11 cellular contexts compared by ENCODE assay signal in the genomic region with DNA sequence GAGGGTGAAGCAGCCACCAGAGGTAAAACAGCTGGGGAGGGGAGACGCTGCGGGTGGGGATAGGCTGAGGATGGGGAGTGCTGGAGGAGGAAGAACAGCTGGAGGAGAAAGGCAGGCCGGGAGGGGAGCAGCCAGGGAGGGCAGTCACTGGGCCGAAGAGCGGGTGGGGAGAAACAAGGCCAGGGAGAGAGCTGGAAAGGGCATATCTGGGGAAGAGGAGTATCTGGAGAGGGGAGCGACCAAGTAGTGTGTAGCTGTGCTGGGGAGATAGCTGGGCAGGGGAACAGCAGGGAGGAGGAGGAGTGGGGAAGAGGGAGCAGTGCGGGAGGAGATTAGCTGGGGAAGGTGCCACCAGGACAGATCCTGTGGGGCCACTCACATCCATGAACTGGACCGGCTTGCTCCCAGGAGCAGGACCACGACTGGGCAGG. TPM values are rescaled to one million over a fixed set of nuclear protein-coding genes. Genes with fewer than 3 reads are reported as not detected.
DNase-seq lines count a peak whose midpoint lies in the region; ATAC-seq, FAIRE-seq and TF ChIP-seq lines count a peak whose summit lies in the region.
"Had no signal": no experiment of that assay in that cellular context is flagged by ENCODE, and none has a peak within 500 bp of the region (broad histone marks: within the 10 kb centered on the region; RNA-seq: fewer than 3 reads in every experiment).

No MANE protein-coding gene starts in this region.

- H3K27me3 ChIP-seq in CD4-positive, alpha-beta T cell (ENCODE audit: control insufficient read depth, insufficient read depth, low read length) = no peaks in the 10 kb centered on the region
- H3K27me3 ChIP-seq in IMR-90 (ENCODE audit: control insufficient read depth, insufficient read depth, low read length) (peaks cover 4% of the 10 kb centered on the region; the same call in 1 of the 2 replicates), K562 (ENCODE audit: control insufficient read depth in 2 of 2, insufficient read depth in 2 of 2, low read length in 2 of 2) (no peaks in the 10 kb centered on the region)

- H3K27ac Mint-ChIP-seq in CD4-positive, alpha-beta T cell = no peak overlapping the region
- peak overlapping the region; percentile 42 for H3K27ac Mint-ChIP-seq in memory B cell

- H3K36me3 ChIP-seq in IMR-90 (ENCODE audit: control insufficient read depth, insufficient read depth, low read length) = no peaks in the 10 kb centered on the region
- peaks cover 40% of the 10 kb centered on the region for H3K36me3 ChIP-seq in K562 (ENCODE audit: control insufficient read depth, insufficient read depth, low read length)

- H3K18ac ChIP-seq in IMR-90 (ENCODE audit: low read depth, low read length) = peak overlapping the region; percentile 70; the same call in 1 of the 2 replicates

- no peaks in the 10 kb centered on the region for H3K9me3 ChIP-seq in CD4-positive, alpha-beta T cell (ENCODE audit: control insufficient read depth, low read length)
- no peaks in the 10 kb centered on the region for H3K9me3 ChIP-seq in IMR-90 (ENCODE audit: control insufficient read depth, insufficient read depth, low read length)
- no peaks in the 10 kb centered on the region for H3K9me3 ChIP-seq in K562 (replicated peaks; ENCODE audit: control insufficient read depth, insufficient read depth, low read depth, low read length)

- 0 out of 2 replicates have a peak overlapping the region, but pooled peaks have one; percentile 5 for H2AK5ac ChIP-seq in IMR-90 (ENCODE audit: low read depth, low read length)

- no peak overlapping the region for H2BK5ac ChIP-seq in IMR-90 (ENCODE audit: low read depth, low read length, poor library complexity, severe bottlenecking)

- H2BK120ac ChIP-seq in IMR-90 (ENCODE audit: low read depth, low read length) = peak overlapping the region; percentile 19; the same call in 1 of the 2 replicates

- peak overlapping the region; percentile 35 for H3K4ac ChIP-seq in IMR-90 (ENCODE audit: low read depth, low read length)

- peak overlapping the region; percentile 73 for H3K4me2 ChIP-seq in IMR-90 (ENCODE audit: low read depth, low read length)
- H3K4me2 ChIP-seq in K562 (ENCODE audit: insufficient read depth, low read length) = peak overlapping the region; percentile 94

- H3K36me3 Mint-ChIP-seq in CD4-positive, alpha-beta T cell (ENCODE audit: low read depth) = peaks cover 21% of the 10 kb centered on the region
- H3K36me3 Mint-ChIP-seq in memory B cell = peaks cover 12% of the 10 kb centered on the region

- BruUV-seq in IMR-90 (replicated peaks; lab: Mats Ljungman, UMichigan) = no TSS peak
- BruUV-seq in K562 (replicated peaks; lab: Mats Ljungman, UMichigan) = no TSS peak

- H2BK15ac ChIP-seq in IMR-90 (ENCODE audit: low read depth, low read length) = no peak overlapping the region; the same call in 2 of the 3 replicates

- H3K4me3 ChIP-seq in IMR-90 (ENCODE audit: insufficient read depth, low read depth, low read length) (peak overlapping the region; percentile 30; the same call in 1 of the 2 replicates), K562 (peak overlapping the region; percentile 78)

- TF ChIP-seq CTCF in CD4-positive, alpha-beta T cell (IDR thresholded peaks at IDR 0.05) = no peak
- TF ChIP-seq CTCF in IMR-90 (conservative IDR thresholded peaks at IDR 0.05; ENCODE audit: low read depth, low read length) (no peak), K562 (IDR thresholded peaks at IDR 0.05 in 2 of 3, conservative IDR thresholded peaks at IDR 0.05 in 1 of 3; ENCODE audit: insufficient read depth in 2 of 3, low read depth in 1 of 3, low read length in 3 of 3) (no peak)

- no peak for ATAC-seq in CD4-positive, alpha-beta T cell (ENCODE audit: poor library complexity)
- ATAC-seq in IMR-90 (ENCODE audit: low read depth) (no peak; the same call in 1 of the 2 replicates), K562 (peak; percentile 54), memory B cell (ENCODE audit: low read depth) (no peak)

- H2AK9ac ChIP-seq in IMR-90 (replicated peaks; ENCODE audit: low read depth, low read length, poor library complexity) = peak overlapping the region; percentile 7

- intact Hi-C loops in CD4-positive, alpha-beta T cell (cut with DNase I, micrococcal nuclease) = loop anchor here in 1 of 2 experiments (5.0 kb wide), 1 partner anchor 385 kb away; no protein-coding TSS in a partner anchor
- intact Hi-C loops in IMR-90 (cut with micrococcal nuclease) = no loop called here
- intact Hi-C loops in K562 (cut with micrococcal nuclease) = loop anchor here (5.0 kb wide), 1 partner anchor 210 kb away; the partner anchor contains the start of gene SSX1

- H2BK20ac ChIP-seq in IMR-90 (ENCODE audit: low read depth, low read length) = no peak overlapping the region

- H3K27ac ChIP-seq in CD4-positive, alpha-beta T cell (ENCODE audit: low read depth, low read length) = no peak overlapping the region
- H3K27ac ChIP-seq in IMR-90 (ENCODE audit: insufficient read depth, low read length) (peak overlapping the region; percentile 77), K562 (ENCODE audit: extremely low read depth, low read depth, low read length) (peak overlapping the region; percentile 91)
- H3K27ac ChIP-seq: parathyroid adenoma had no signal

- H3K4me1 ChIP-seq in IMR-90 (ENCODE audit: control insufficient read depth, insufficient read depth, low read length) (peaks cover 12% of the 10 kb centered on the region; the same call in 1 of the 2 replicates), K562 (replicated peaks in 1 of 2; ENCODE audit: control insufficient read depth in 2 of 2, insufficient read depth in 2 of 2, low read length in 2 of 2) (peaks cover 28 to 47% of the 10 kb centered on the region in 2 experiments; a peak in 4 of 5 replicates)
- H3K4me1 ChIP-seq: parathyroid adenoma had no signal

- peak overlapping the region; percentile 51 to 64; a peak in 2 of 4 replicates for H4K8ac ChIP-seq in IMR-90 (ENCODE audit: low read depth in 2 of 2, low read length in 2 of 2)

- peak overlapping the region; percentile 45 for H3K14ac ChIP-seq in IMR-90 (replicated peaks; ENCODE audit: low read depth, low read length)

- H4K91ac ChIP-seq in IMR-90 (ENCODE audit: insufficient read depth, low read depth, low read length) = peak overlapping the region; percentile 44; the same call in 1 of the 2 replicates

- CTCF ChIA-PET in CD4-positive, alpha-beta T cell (lab: Charles Lee) = no interaction called here
- CTCF ChIA-PET in IMR-90 (lab: Yijun Ruan, JAX) (no interaction called here), K562 (lab: Yijun Ruan, JAX; ENCODE audit: low intra/inter-chr PET ratio) (no interaction called here)

- H2AFZ ChIP-seq in IMR-90 (replicated peaks; ENCODE audit: low read length, poor library complexity) (peak overlapping the region; percentile 72), K562 (ENCODE audit: low read depth, low read length) (peak overlapping the region; percentile 72)
- H2AFZ ChIP-seq: parathyroid adenoma had no signal

- peak overlapping the region; percentile 27 for H3K9ac ChIP-seq in IMR-90 (ENCODE audit: low read depth, low read length)
- peak overlapping the region; percentile 94 to 96 for H3K9ac ChIP-seq in K562 (ENCODE audit: insufficient read depth in 1 of 2, low read depth in 2 of 2, low read length in 2 of 2)
- H3K9ac ChIP-seq: parathyroid adenoma had no signal

- POLR2A ChIA-PET in CD4-positive, alpha-beta T cell (lab: Charles Lee) = interaction anchor here (2.5 to 3.0 kb wide), 2 partner anchors 72 to 107 kb away, joined by 11 read pairs; partner anchors contain the start of genes RBM3 and TBC1D25
- POLR2A ChIA-PET in IMR-90 (lab: Charles Lee; ENCODE audit: unreplicated experiment) = no interaction called here
- POLR2A ChIA-PET in K562 (lab: Yijun Ruan, JAX) = interaction anchor here (0.5 to 1.9 kb wide), 8 partner anchors 9 to 609 kb away, joined by 3 to 8 read pairs (median 3); partner anchors contain the start of gene RBM3

- peaks cover 61% of the 10 kb centered on the region for H3K79me2 ChIP-seq in K562 (ENCODE audit: control insufficient read depth, insufficient read depth, low read length)
- H3K79me2 ChIP-seq: parathyroid adenoma had no signal

- peak overlapping the region; percentile 87 for H4K5ac ChIP-seq in IMR-90 (ENCODE audit: low read depth, low read length)

- no peak overlapping the region for H3K23ac ChIP-seq in IMR-90 (ENCODE audit: low read depth, low read length)

- peak; percentile 79 for FAIRE-seq in K562 (lab: Jason Lieb, UNC)

- TF ChIP-seq RAD21 in IMR-90 (IDR thresholded peaks at IDR 0.05; ENCODE audit: low read length) = no peak
- no peak for TF ChIP-seq RAD21 in K562 (CRISPR knock-in tag; conservative IDR thresholded peaks at IDR 0.05 in 1 of 2, IDR thresholded peaks at IDR 0.05 in 1 of 2)

- no peak for TF ChIP-seq EP300 in K562 (IDR thresholded peaks at IDR 0.05; ENCODE audit: low read length)

- dilution Hi-C loops in IMR-90 (cut with HindIII; ENCODE audit: low sequenced_read_pairs, unreplicated experiment) = no loop called here

- H3K4me1 Mint-ChIP-seq in CD4-positive, alpha-beta T cell (ENCODE audit: low read depth) = peaks cover 40% of the 10 kb centered on the region
- peaks cover 22% of the 10 kb centered on the region for H3K4me1 Mint-ChIP-seq in memory B cell

- H3K9me1 ChIP-seq in IMR-90 (ENCODE audit: insufficient read depth, low read length) = peaks cover 5% of the 10 kb centered on the region; the same call in 1 of the 2 replicates
- H3K9me1 ChIP-seq in K562 (ENCODE audit: control insufficient read depth, insufficient read depth, low read length) = no peaks in the 10 kb centered on the region

- in situ Hi-C loops in IMR-90 (cut with MboI; ENCODE audit: low sequenced_read_pairs) (no loop called here), K562 (cut with MboI) (no loop called here)

- DNase-seq in CD4-positive, alpha-beta T cell = no peak
- DNase-seq in IMR-90 (no peak), K562 (ENCODE audit: extremely low read depth in 1 of 4, low spot score in 3 of 4) (peak; percentile 60 to 76 (median 64)), memory B cell (ENCODE audit: low spot score in 2 of 2) (no peak), DMS79 (lab: John Stamatoyannopoulos, UW) (no peak), cerebellar nuclear complex (lab: John Stamatoyannopoulos, UW) (no peak), nucleus accumbens (lab: John Stamatoyannopoulos, UW) (no peak), AML-193 (lab: John Stamatoyannopoulos, UW) (no peak)

- no peaks in the 10 kb centered on the region for H3K9me3 Mint-ChIP-seq in CD4-positive, alpha-beta T cell
- no peaks in the 10 kb centered on the region for H3K9me3 Mint-ChIP-seq in memory B cell

- TF ChIP-seq POLR2A in IMR-90 (IDR thresholded peaks at IDR 0.05; ENCODE audit: low read depth, low read length) = no peak
- TF ChIP-seq POLR2A in K562 (conservative IDR thresholded peaks at IDR 0.05) = peak; percentile 29; the same call in 1 of the 2 replicates

- peak overlapping the region; percentile 94 for H3K4me3 Mint-ChIP-seq in CD4-positive, alpha-beta T cell
- peak overlapping the region; percentile 87 for H3K4me3 Mint-ChIP-seq in memory B cell

- H3K79me1 ChIP-seq in IMR-90 (ENCODE audit: low read depth in 1 of 2, low read length in 2 of 2) = no peaks in the 10 kb centered on the region

- H3K27me3 Mint-ChIP-seq in CD4-positive, alpha-beta T cell = no peaks in the 10 kb centered on the region
- no peaks in the 10 kb centered on the region for H3K27me3 Mint-ChIP-seq in memory B cell

- WGBS in IMR-90 (ENCODE audit: extremely low coverage in 2 of 2, insufficient read length in 1 of 2), 2 experiments = 33% methylated on average over 3 of the region's 9 CpGs; no CpG with 5 or more reads in 1 of the 2 experiments
- WGBS in K562 (ENCODE audit: insufficient coverage, low coverage, missing lambda C conversion rate) = 0% methylated on average over 1 of the region's 9 CpGs

- H3K56ac ChIP-seq in IMR-90 (ENCODE audit: extremely low read depth, insufficient read depth, low read length) = no peak overlapping the region

- H4K20me1 ChIP-seq in IMR-90 (ENCODE audit: insufficient read depth, low read length) (no peaks in the 10 kb centered on the region), K562 (replicated peaks; ENCODE audit: control insufficient read depth, insufficient read depth, low read length) (no peaks in the 10 kb centered on the region)

RNA-seq across cellular contexts. Expression of gene SLC38A5, which starts 2.7 kb away (rescaled TPM):
- 1 to 10 TPM; 7.0 to 8.3 TPM for total RNA-seq in CD4-positive, alpha-beta T cell
- total RNA-seq in IMR-90 (2012; rRNA removed) (12.2 and 12.8 TPM in 2 replicates), K562 (2014; rRNA removed) (142 and 201 TPM in 2 replicates), K562 (2014; rRNA removed; fragmentation: Illumina TruSeq; extraction: Trizol) (72.6 and 88.6 TPM in 2 replicates), K562 (2015; rRNA removed; fragmentation: Illumina TruSeq; extraction: Trizol) (128 and 129 TPM in 2 replicates), K562 (2021) (213 and 228 TPM in 2 replicates)
- polyA plus RNA-seq in IMR-90 (2012; rRNA removed) (20.0 and 20.4 TPM in 2 replicates), K562 (2011; rRNA removed) (163 and 193 TPM in 2 replicates), K562 (2014; fragmentation: Illumina TruSeq; extraction: Trizol) (204 and 238 TPM in 2 replicates), K562 (2014; fragmentation: Nextera tagmentation; extraction: Ambion mirVana) (10 to 100 TPM in 1 of 2 experiments, 1 to 10 TPM in 1; 9.3 to 31.2 TPM), K562 (2014; rRNA removed) (199 and 251 TPM in 2 replicates)
- 12.7 and 26.2 TPM in 2 replicates for polyA plus RNA-seq in IMR-90 (2012; cell fraction: cytosol; rRNA removed)
- polyA plus RNA-seq in IMR-90 (2012; cell fraction: nucleus; rRNA removed; ENCODE audit: low replicate concordance) = 22.6 and 42.7 TPM in 2 replicates
- 149 and 408 TPM in 2 replicates for total RNA-seq in K562 (2011; cell fraction: chromatin; rRNA removed; ENCODE audit: low replicate concordance)
- total RNA-seq in K562 (2011; cell fraction: nucleolus; rRNA removed) = 510 and 535 TPM in 2 replicates
- total RNA-seq in K562 (2011; cell fraction: nucleoplasm; rRNA removed) = 308 and 339 TPM in 2 replicates
- 284 and 627 TPM in 2 replicates for polyA plus RNA-seq in K562 (2011; cell fraction: cytosol; rRNA removed)
- 364 and 581 TPM in 2 replicates for polyA plus RNA-seq in K562 (2011; cell fraction: nucleus; rRNA removed)
- polyA plus RNA-seq in K562 (2012) = 62.8 and 197 TPM in 2 replicates
- 113 and 240 TPM in 2 replicates for polyA minus RNA-seq in K562 (2011; rRNA and poly(A)+ RNA removed)
- polyA minus RNA-seq in K562 (2011; cell fraction: cytosol; rRNA and poly(A)+ RNA removed) = 150 and 177 TPM in 2 replicates
- polyA minus RNA-seq in K562 (2011; cell fraction: nucleus; rRNA and poly(A)+ RNA removed) = 42.9 and 49.0 TPM in 2 replicates

RNA-seq across cellular contexts. Expression of gene FTSJ1, which starts 8.7 kb away (rescaled TPM):
- total RNA-seq in CD4-positive, alpha-beta T cell = 10 to 100 TPM; 60.0 to 61.0 TPM
- 54.2 and 59.9 TPM in 2 replicates for total RNA-seq in IMR-90 (2012; rRNA removed)
- polyA plus RNA-seq in IMR-90 (2012; rRNA removed) = 50.8 and 60.0 TPM in 2 replicates
- 35.2 and 50.8 TPM in 2 replicates for polyA plus RNA-seq in IMR-90 (2012; cell fraction: cytosol; rRNA removed)
- 80.0 and 116 TPM in 2 replicates for polyA plus RNA-seq in IMR-90 (2012; cell fraction: nucleus; rRNA removed; ENCODE audit: low replicate concordance)
- total RNA-seq in K562 (2011; cell fraction: chromatin; rRNA removed; ENCODE audit: low replicate concordance) = 42.8 and 61.0 TPM in 2 replicates
- 58.9 and 60.7 TPM in 2 replicates for total RNA-seq in K562 (2011; cell fraction: nucleolus; rRNA removed)
- 41.1 and 41.9 TPM in 2 replicates for total RNA-seq in K562 (2011; cell fraction: nucleoplasm; rRNA removed)
- total RNA-seq in K562 (2014; rRNA removed) = 87.2 and 121 TPM in 2 replicates
- total RNA-seq in K562 (2014; rRNA removed; fragmentation: Illumina TruSeq; extraction: Trizol) = 54.7 and 60.1 TPM in 2 replicates
- 72.9 and 75.2 TPM in 2 replicates for total RNA-seq in K562 (2015; rRNA removed; fragmentation: Illumina TruSeq; extraction: Trizol)
- 85.0 and 87.3 TPM in 2 replicates for total RNA-seq in K562 (2021)
- 51.4 and 53.1 TPM in 2 replicates for polyA plus RNA-seq in K562 (2011; rRNA removed)
- polyA plus RNA-seq in K562 (2011; cell fraction: cytosol; rRNA removed) = 61.7 and 125 TPM in 2 replicates
- 119 and 153 TPM in 2 replicates for polyA plus RNA-seq in K562 (2011; cell fraction: nucleus; rRNA removed)
- 64.0 and 71.6 TPM in 2 replicates for polyA plus RNA-seq in K562 (2012)
- 95.6 and 109 TPM in 2 replicates for polyA plus RNA-seq in K562 (2014; fragmentation: Illumina TruSeq; extraction: Trizol)
- 10 to 100 TPM; 12.2 to 17.4 TPM for polyA plus RNA-seq in K562 (2014; fragmentation: Nextera tagmentation; extraction: Ambion mirVana)
- 71.6 and 86.8 TPM in 2 replicates for polyA plus RNA-seq in K562 (2014; rRNA removed)
- 18.1 and 25.3 TPM in 2 replicates for polyA minus RNA-seq in K562 (2011; rRNA and poly(A)+ RNA removed)
- polyA minus RNA-seq in K562 (2011; cell fraction: cytosol; rRNA and poly(A)+ RNA removed) = 28.1 and 30.3 TPM in 2 replicates
- 33.3 and 33.4 TPM in 2 replicates for polyA minus RNA-seq in K562 (2011; cell fraction: nucleus; rRNA and poly(A)+ RNA removed)

RNA-seq across cellular contexts. Expression of gene PORCN, which starts 41.4 kb away (rescaled TPM):
- total RNA-seq in CD4-positive, alpha-beta T cell = 10 to 100 TPM; 12.0 to 14.1 TPM
- 3.3 and 4.1 TPM in 2 replicates for total RNA-seq in IMR-90 (2012; rRNA removed)
- polyA plus RNA-seq in IMR-90 (2012; rRNA removed) = 10.1 and 11.6 TPM in 2 replicates
- 16.1 and 17.2 TPM in 2 replicates for polyA plus RNA-seq in IMR-90 (2012; cell fraction: cytosol; rRNA removed)
- 12.9 and 36.2 TPM in 2 replicates for polyA plus RNA-seq in IMR-90 (2012; cell fraction: nucleus; rRNA removed; ENCODE audit: low replicate concordance)
- total RNA-seq in K562 (2011; cell fraction: chromatin; rRNA removed; ENCODE audit: low replicate concordance) = 9.4 and 19.6 TPM in 2 replicates
- total RNA-seq in K562 (2011; cell fraction: nucleolus; rRNA removed) = 9.3 and 10.8 TPM in 2 replicates
- total RNA-seq in K562 (2011; cell fraction: nucleoplasm; rRNA removed) = 15.0 and 18.6 TPM in 2 replicates
- 2.8 and 4.0 TPM in 2 replicates for total RNA-seq in K562 (2014; rRNA removed)
- 1.9 and 2.0 TPM in 2 replicates for total RNA-seq in K562 (2014; rRNA removed; fragmentation: Illumina TruSeq; extraction: Trizol)
- 2.4 and 3.2 TPM in 2 replicates for total RNA-seq in K562 (2015; rRNA removed; fragmentation: Illumina TruSeq; extraction: Trizol)
- 4.4 and 4.7 TPM in 2 replicates for total RNA-seq in K562 (2021)
- 3.7 and 6.9 TPM in 2 replicates for polyA plus RNA-seq in K562 (2011; rRNA removed)
- polyA plus RNA-seq in K562 (2011; cell fraction: cytosol; rRNA removed) = 7.0 and 12.1 TPM in 2 replicates
- polyA plus RNA-seq in K562 (2011; cell fraction: nucleus; rRNA removed) = 18.5 and 23.1 TPM in 2 replicates
- 5.0 and 7.8 TPM in 2 replicates for polyA plus RNA-seq in K562 (2012)
- polyA plus RNA-seq in K562 (2014; fragmentation: Illumina TruSeq; extraction: Trizol) = 4.5 and 4.8 TPM in 2 replicates
- under 1 TPM; 0.34 to 0.62 TPM for polyA plus RNA-seq in K562 (2014; fragmentation: Nextera tagmentation; extraction: Ambion mirVana)
- polyA plus RNA-seq in K562 (2014; rRNA removed) = 5.1 TPM in 2 replicates
- 2.0 and 2.5 TPM in 2 replicates for polyA minus RNA-seq in K562 (2011; rRNA and poly(A)+ RNA removed)
- 4.1 and 8.1 TPM in 2 replicates for polyA minus RNA-seq in K562 (2011; cell fraction: cytosol; rRNA and poly(A)+ RNA removed)
- 4.7 and 5.3 TPM in 2 replicates for polyA minus RNA-seq in K562 (2011; cell fraction: nucleus; rRNA and poly(A)+ RNA removed)

RNA-seq across cellular contexts. Expression of gene EBP, which starts 54.3 kb away (rescaled TPM):
- 10 to 100 TPM; 38.1 to 41.1 TPM for total RNA-seq in CD4-positive, alpha-beta T cell
- total RNA-seq in IMR-90 (2012; rRNA removed) = 66.7 and 78.9 TPM in 2 replicates
- polyA plus RNA-seq in IMR-90 (2012; rRNA removed) = 39.4 and 43.2 TPM in 2 replicates
- 41.8 and 48.6 TPM in 2 replicates for polyA plus RNA-seq in IMR-90 (2012; cell fraction: cytosol; rRNA removed)
- polyA plus RNA-seq in IMR-90 (2012; cell fraction: nucleus; rRNA removed; ENCODE audit: low replicate concordance) = 24.3 and 62.6 TPM in 2 replicates
- 184 and 489 TPM in 2 replicates for total RNA-seq in K562 (2011; cell fraction: chromatin; rRNA removed; ENCODE audit: low replicate concordance)
- 634 and 715 TPM in 2 replicates for total RNA-seq in K562 (2011; cell fraction: nucleolus; rRNA removed)
- total RNA-seq in K562 (2011; cell fraction: nucleoplasm; rRNA removed) = 475 and 527 TPM in 2 replicates
- total RNA-seq in K562 (2014; rRNA removed) = 244 and 267 TPM in 2 replicates
- 242 and 313 TPM in 2 replicates for total RNA-seq in K562 (2014; rRNA removed; fragmentation: Illumina TruSeq; extraction: Trizol)
- 219 and 244 TPM in 2 replicates for total RNA-seq in K562 (2015; rRNA removed; fragmentation: Illumina TruSeq; extraction: Trizol)
- 264 and 278 TPM in 2 replicates for total RNA-seq in K562 (2021)
- 228 and 411 TPM in 2 replicates for polyA plus RNA-seq in K562 (2011; rRNA removed)
- polyA plus RNA-seq in K562 (2011; cell fraction: cytosol; rRNA removed) = 623 and 681 TPM in 2 replicates
- polyA plus RNA-seq in K562 (2011; cell fraction: nucleus; rRNA removed) = 365 and 432 TPM in 2 replicates
- 242 and 270 TPM in 2 replicates for polyA plus RNA-seq in K562 (2012)
- polyA plus RNA-seq in K562 (2014; fragmentation: Illumina TruSeq; extraction: Trizol) = 274 and 307 TPM in 2 replicates
- 100 to 1,000 TPM; 569 to 987 TPM for polyA plus RNA-seq in K562 (2014; fragmentation: Nextera tagmentation; extraction: Ambion mirVana)
- polyA plus RNA-seq in K562 (2014; rRNA removed) = 238 and 281 TPM in 2 replicates
- 291 and 319 TPM in 2 replicates for polyA minus RNA-seq in K562 (2011; rRNA and poly(A)+ RNA removed)
- polyA minus RNA-seq in K562 (2011; cell fraction: cytosol; rRNA and poly(A)+ RNA removed) = 198 and 240 TPM in 2 replicates
- polyA minus RNA-seq in K562 (2011; cell fraction: nucleus; rRNA and poly(A)+ RNA removed) = 35.1 and 73.1 TPM in 2 replicates

RNA-seq across cellular contexts. Expression of gene SSX4B, which starts 55.6 kb away (rescaled TPM):
- total RNA-seq in CD4-positive, alpha-beta T cell = not detected
- total RNA-seq in IMR-90 (2012; rRNA removed) (not detected in 2 replicates), K562 (2014; rRNA removed) (not detected in 2 replicates), K562 (2014; rRNA removed; fragmentation: Illumina TruSeq; extraction: Trizol) (4.9 and 8.3 TPM in 2 replicates), K562 (2015; rRNA removed; fragmentation: Illumina TruSeq; extraction: Trizol) (4.2 and 6.0 TPM in 2 replicates), K562 (2021) (3.0 TPM in 2 replicates)
- polyA plus RNA-seq in IMR-90 (2012; rRNA removed) (not detected in 2 replicates), K562 (2011; rRNA removed) (0.29 and 0.72 TPM in 2 replicates), K562 (2014; fragmentation: Illumina TruSeq; extraction: Trizol) (10.0 TPM in 1 of 2 replicates, not detected in the other), K562 (2014; fragmentation: Nextera tagmentation; extraction: Ambion mirVana) (1 to 10 TPM; 7.0 to 8.8 TPM), K562 (2014; rRNA removed) (4.2 TPM in 1 of 2 replicates, not detected in the other)
- polyA plus RNA-seq in IMR-90 (2012; cell fraction: cytosol; rRNA removed) = not detected in 2 replicates
- polyA plus RNA-seq in IMR-90 (2012; cell fraction: nucleus; rRNA removed; ENCODE audit: low replicate concordance) = not detected in 2 replicates
- not detected in 2 replicates for total RNA-seq in K562 (2011; cell fraction: chromatin; rRNA removed; ENCODE audit: low replicate concordance)
- total RNA-seq in K562 (2011; cell fraction: nucleolus; rRNA removed) = not detected in 2 replicates
- 0.44 TPM in 1 of 2 replicates, not detected in the other for total RNA-seq in K562 (2011; cell fraction: nucleoplasm; rRNA removed)
- polyA plus RNA-seq in K562 (2011; cell fraction: cytosol; rRNA removed) = 0.30 and 1.0 TPM in 2 replicates
- polyA plus RNA-seq in K562 (2011; cell fraction: nucleus; rRNA removed) = 0.35 TPM in 1 of 2 replicates, not detected in the other
- 6.7 and 27.6 TPM in 2 replicates for polyA plus RNA-seq in K562 (2012)
- 0.66 TPM in 1 of 2 replicates, not detected in the other for polyA minus RNA-seq in K562 (2011; rRNA and poly(A)+ RNA removed)
- polyA minus RNA-seq in K562 (2011; cell fraction: cytosol; rRNA and poly(A)+ RNA removed) = not detected in 2 replicates
- polyA minus RNA-seq in K562 (2011; cell fraction: nucleus; rRNA and poly(A)+ RNA removed) = not detected in 2 replicates
- total RNA-seq: fibroblast of villous mesenchyme, HT-29 had no signal

Comparison
In these comparisons a context has a peak if more than half of its experiments do, and no peak if none do; other contexts are left out.
1. DNase-seq: peak in K562 (4 of 4); none in CD4-positive, alpha-beta T cell (0 of 10), IMR-90 (single experiment), memory B cell (0 of 2), DMS79 (single experiment), cerebellar nuclear complex (0 of 2), nucleus accumbens (0 of 56) and AML-193 (0 of 2).